In the genomic region with DNA sequence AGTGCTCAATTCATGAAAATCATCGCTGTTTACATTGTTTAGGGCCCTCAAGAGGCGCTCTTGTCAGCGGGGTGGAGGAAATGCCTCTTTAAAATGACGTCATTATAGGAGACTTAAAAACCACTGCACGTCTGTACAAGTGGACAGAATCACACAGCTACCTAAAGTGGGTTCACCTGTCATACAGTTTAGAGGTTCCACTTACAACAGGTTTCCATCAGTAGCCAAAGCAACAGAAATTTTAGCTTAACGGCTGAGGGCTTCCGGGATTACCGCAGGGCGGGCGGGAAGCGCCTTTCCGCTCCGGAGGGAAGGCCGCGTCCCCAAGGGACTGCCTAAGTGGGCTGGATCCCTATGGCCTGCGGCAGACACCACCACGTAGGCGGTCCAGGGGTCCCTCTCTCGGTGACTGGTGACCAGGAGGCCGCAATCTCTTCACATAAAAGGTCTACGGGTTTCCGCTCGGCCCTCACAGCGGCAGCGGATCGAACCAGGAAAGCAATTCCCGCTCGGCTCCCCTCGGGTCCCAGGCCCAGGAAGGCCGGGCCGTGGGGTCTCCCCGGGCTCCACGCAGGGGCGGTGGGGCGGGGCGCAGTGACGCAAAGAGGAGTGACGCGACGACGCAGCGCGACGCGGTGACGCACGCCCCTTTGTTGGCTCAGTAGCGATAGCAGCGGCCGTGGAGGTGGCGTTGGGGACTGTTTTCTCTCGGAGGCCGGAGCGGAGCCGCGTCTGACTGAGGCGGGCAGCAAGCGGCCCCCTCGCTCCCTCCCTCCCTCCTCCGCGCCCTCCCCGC, we compare ENCODE assay signal across 1 cellular context.
A peak's percentile ranks its signal among the peaks of the same experiment; 100 is the strongest.
TF ChIP-seq lines count a peak whose summit lies in the region.

A gene with protein sequence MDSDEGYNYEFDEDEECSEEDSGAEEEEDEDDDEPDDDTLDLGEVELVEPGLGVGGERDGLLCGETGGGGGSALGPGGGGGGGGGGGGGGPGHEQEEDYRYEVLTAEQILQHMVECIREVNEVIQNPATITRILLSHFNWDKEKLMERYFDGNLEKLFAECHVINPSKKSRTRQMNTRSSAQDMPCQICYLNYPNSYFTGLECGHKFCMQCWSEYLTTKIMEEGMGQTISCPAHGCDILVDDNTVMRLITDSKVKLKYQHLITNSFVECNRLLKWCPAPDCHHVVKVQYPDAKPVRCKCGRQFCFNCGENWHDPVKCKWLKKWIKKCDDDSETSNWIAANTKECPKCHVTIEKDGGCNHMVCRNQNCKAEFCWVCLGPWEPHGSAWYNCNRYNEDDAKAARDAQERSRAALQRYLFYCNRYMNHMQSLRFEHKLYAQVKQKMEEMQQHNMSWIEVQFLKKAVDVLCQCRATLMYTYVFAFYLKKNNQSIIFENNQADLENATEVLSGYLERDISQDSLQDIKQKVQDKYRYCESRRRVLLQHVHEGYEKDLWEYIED (plus strand): TSS at position 661 of the 796 bp plus-strand sequence. CDS start 310 bp downstream, outside the sequence.

TF ChIP-seq in HepG2, 621 proteins besides CTCF, POLR2A, EP300 and RAD21 (continued from another document):
- TF ChIP-seq ZNF770 (CRISPR knock-in tag; IDR thresholded peaks at IDR 0.05): no peak
- peak; percentile 68 for TF ChIP-seq FOXP4 (CRISPR knock-in tag; IDR thresholded peaks at IDR 0.05)
- no peak for TF ChIP-seq ZNF101 (CRISPR knock-in tag; IDR thresholded peaks at IDR 0.05; ENCODE audit: borderline replicate concordance, low read depth)
- TF ChIP-seq CEBPZ (IDR thresholded peaks at IDR 0.05; ENCODE audit: low read length): no peak
- 0 out of 2 replicates have a peak, but pooled peaks have one; percentile 21 for TF ChIP-seq ZNF296 (CRISPR knock-in tag; conservative IDR thresholded peaks at IDR 0.05)
- TF ChIP-seq HMGA1 (CRISPR knock-in tag; conservative IDR thresholded peaks at IDR 0.05): no peak
- no peak for TF ChIP-seq NAIF1 (CRISPR knock-in tag; IDR thresholded peaks at IDR 0.05; ENCODE audit: borderline replicate concordance)
- peak; percentile 98 for TF ChIP-seq RBFOX2 (IDR thresholded peaks at IDR 0.05; ENCODE audit: low read depth, low read length)
- TF ChIP-seq NPAS2 (CRISPR knock-in tag; IDR thresholded peaks at IDR 0.05; ENCODE audit: borderline replicate concordance): 0 out of 2 replicates have a peak, but pooled peaks have one; percentile 32
- no peak for TF ChIP-seq TCF7L2 (IDR thresholded peaks at IDR 0.05; ENCODE audit: low read depth, low read length)
- TF ChIP-seq ZNF251 (CRISPR knock-in tag; IDR thresholded peaks at IDR 0.05): no peak
- TF ChIP-seq ZNF629 (CRISPR knock-in tag; conservative IDR thresholded peaks at IDR 0.05): 0 out of 2 replicates have a peak, but pooled peaks have one; percentile 36
- TF ChIP-seq ZNF367 (CRISPR knock-in tag; IDR thresholded peaks at IDR 0.05; ENCODE audit: borderline replicate concordance): no peak; the same call in 1 of the 2 replicates
- TF ChIP-seq TIGD3 (CRISPR knock-in tag; IDR thresholded peaks at IDR 0.05; ENCODE audit: borderline replicate concordance): peak; percentile 53; the same call in 1 of the 2 replicates
- peak; percentile 83; the same call in 1 of the 2 replicates for TF ChIP-seq ZFP41 (CRISPR knock-in tag; IDR thresholded peaks at IDR 0.05; ENCODE audit: borderline replicate concordance)
- TF ChIP-seq GATAD1 (CRISPR knock-in tag; IDR thresholded peaks at IDR 0.05): peak; percentile 84
- no peak for TF ChIP-seq ZSCAN20 (CRISPR knock-in tag; IDR thresholded peaks at IDR 0.05; ENCODE audit: borderline replicate concordance)
